ENCODE assay signal across 24 cellular contexts in the genomic region with DNA sequence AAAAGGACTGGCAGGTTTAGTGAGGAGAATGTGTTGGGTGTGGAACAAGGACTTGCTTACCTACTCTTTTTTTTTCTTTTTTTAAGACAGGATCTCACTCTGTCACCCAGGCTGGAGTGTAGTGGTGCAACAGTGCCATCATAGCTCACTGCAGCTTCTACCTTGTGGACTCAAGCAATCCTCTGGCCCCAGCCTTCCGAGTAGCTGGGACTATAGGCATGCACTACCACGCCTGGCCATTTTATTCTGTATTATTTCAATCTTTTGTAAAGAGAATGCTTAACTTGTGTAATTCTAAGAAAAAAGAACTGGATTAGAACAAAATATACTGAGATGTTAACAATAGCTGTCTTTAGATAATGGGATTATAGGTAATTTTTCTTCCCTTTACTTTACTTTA. TPM values are rescaled to one million over a fixed set of nuclear protein-coding genes. Genes with fewer than 3 reads are reported as not detected.
"Had no signal": no experiment of that assay in that cellular context is flagged by ENCODE, and none has a peak within 500 bp of the region (broad histone marks: within the 10 kb centered on the region; RNA-seq: fewer than 3 reads in every experiment).

No MANE protein-coding gene starts in this region.

- H3K27ac Mint-ChIP-seq: activated CD4-positive, alpha-beta T cell treated with anti-CD3 and anti-CD28 coated beads, Interleukin-2, amount 10 ng/mL, durations not matched to agents 7 days and 5 days; activated naive CD8-positive, alpha-beta T cell treated with anti-CD3 and anti-CD28 coated beads, Interleukin-2, amount 50 U/mL, for 24 hours; dendritic cell treated with granulocyte-macrophage colony-stimulating factor and Interleukin-4, amounts not matched to agents 40 ng/mL and 50 ng/mL, for 4 days; effector memory CD8-positive, alpha-beta T cell; mesothelial cell of epicardium; nephron progenitor cell; progenitor cell of endocrine pancreas had no signal

- H3K36me3 Mint-ChIP-seq: mesothelial cell of epicardium had no signal

- ATAC-seq: activated naive CD8-positive, alpha-beta T cell treated with anti-CD3 and anti-CD28 coated beads, Interleukin-2, amount 50 U/mL, for 24 hours; effector memory CD8-positive, alpha-beta T cell; left colon; lower lobe of right lung had no signal

- H3K36me3 ChIP-seq: lower lobe of right lung, right atrium auricular region, tibial nerve had no signal

- H3K4me1 Mint-ChIP-seq: activated CD4-positive, alpha-beta T cell treated with anti-CD3 and anti-CD28 coated beads, Interleukin-2, amount 10 ng/mL, durations not matched to agents 7 days and 5 days; activated naive CD8-positive, alpha-beta T cell treated with anti-CD3 and anti-CD28 coated beads, Interleukin-2, amount 50 U/mL, for 24 hours had no signal

- DNase-seq: activated CD4-positive, alpha-beta T cell treated with anti-CD3 and anti-CD28 coated beads, Interleukin-2, amount 10 ng/mL, durations not matched to agents 7 days and 5 days; activated naive CD4-positive, alpha-beta T cell; activated naive CD8-positive, alpha-beta T cell treated with anti-CD3 and anti-CD28 coated beads, Interleukin-2, amount 50 U/mL, for 24 hours; activated T-cell treated with anti-CD3 and anti-CD28 coated beads for 4 hours; aorta; cerebellar nuclear complex; effector memory CD8-positive, alpha-beta T cell; head of caudate nucleus; left colon; lower lobe of right lung; nephron progenitor cell; small intestine; stimulated activated CD4-positive, alpha-beta T cell treated with anti-CD3 and anti-CD28 coated beads, Interleukin-4, amount 100 ng/mL, for 4 hours; stimulated activated CD8-positive, alpha-beta memory T cell treated with anti-CD3 and anti-CD28 coated beads, Interleukin-4, amount 100 ng/mL, for 48 hours; stimulated activated naive CD4-positive, alpha-beta T cell treated with Interleukin-2 at 50 U/mL for 16 hours; substantia nigra had no signal

- H3K9me3 Mint-ChIP-seq: activated CD4-positive, alpha-beta T cell treated with anti-CD3 and anti-CD28 coated beads, Interleukin-2, amount 10 ng/mL, durations not matched to agents 7 days and 5 days; activated naive CD8-positive, alpha-beta T cell treated with anti-CD3 and anti-CD28 coated beads, Interleukin-2, amount 50 U/mL, for 24 hours; dendritic cell treated with granulocyte-macrophage colony-stimulating factor and Interleukin-4, amounts not matched to agents 40 ng/mL and 50 ng/mL, for 4 days; effector memory CD8-positive, alpha-beta T cell; mesothelial cell of epicardium; nephron progenitor cell had no signal

- H3K9me3 ChIP-seq: lower lobe of right lung, right atrium auricular region, tibial nerve had no signal

- H3K4me1 ChIP-seq: lower lobe of right lung, right atrium auricular region, tibial nerve had no signal

- H3K4me3 ChIP-seq: lower lobe of right lung, right atrium auricular region, tibial nerve had no signal

- H3K4me3 Mint-ChIP-seq: activated CD4-positive, alpha-beta T cell treated with anti-CD3 and anti-CD28 coated beads, Interleukin-2, amount 10 ng/mL, durations not matched to agents 7 days and 5 days; activated naive CD8-positive, alpha-beta T cell treated with anti-CD3 and anti-CD28 coated beads, Interleukin-2, amount 50 U/mL, for 24 hours; dendritic cell treated with granulocyte-macrophage colony-stimulating factor and Interleukin-4, amounts not matched to agents 40 ng/mL and 50 ng/mL, for 4 days; effector memory CD8-positive, alpha-beta T cell; mesothelial cell of epicardium; nephron progenitor cell had no signal

- H3K27me3 Mint-ChIP-seq: progenitor cell of endocrine pancreas had no signal

- H3K27me3 ChIP-seq: right atrium auricular region had no signal

- FAIRE-seq: frontal cortex, small intestine had no signal

- H3K27ac ChIP-seq: lower lobe of right lung, right atrium auricular region, tibial nerve had no signal

RNA-seq across cellular contexts. Expression of a gene that starts 1.9 kb away (rescaled TPM):
- total RNA-seq: activated CD4-positive, alpha-beta T cell treated with anti-CD3 and anti-CD28 coated beads, Interleukin-2, amount 10 ng/mL, durations not matched to agents 7 days and 5 days; aorta; epithelial cell of proximal tubule; frontal cortex; left colon; lower lobe of right lung; mesothelial cell of epicardium; omental fat pad; right atrium auricular region; tibial nerve had no signal
- polyA plus RNA-seq: aorta had no signal
